In the genomic region with DNA sequence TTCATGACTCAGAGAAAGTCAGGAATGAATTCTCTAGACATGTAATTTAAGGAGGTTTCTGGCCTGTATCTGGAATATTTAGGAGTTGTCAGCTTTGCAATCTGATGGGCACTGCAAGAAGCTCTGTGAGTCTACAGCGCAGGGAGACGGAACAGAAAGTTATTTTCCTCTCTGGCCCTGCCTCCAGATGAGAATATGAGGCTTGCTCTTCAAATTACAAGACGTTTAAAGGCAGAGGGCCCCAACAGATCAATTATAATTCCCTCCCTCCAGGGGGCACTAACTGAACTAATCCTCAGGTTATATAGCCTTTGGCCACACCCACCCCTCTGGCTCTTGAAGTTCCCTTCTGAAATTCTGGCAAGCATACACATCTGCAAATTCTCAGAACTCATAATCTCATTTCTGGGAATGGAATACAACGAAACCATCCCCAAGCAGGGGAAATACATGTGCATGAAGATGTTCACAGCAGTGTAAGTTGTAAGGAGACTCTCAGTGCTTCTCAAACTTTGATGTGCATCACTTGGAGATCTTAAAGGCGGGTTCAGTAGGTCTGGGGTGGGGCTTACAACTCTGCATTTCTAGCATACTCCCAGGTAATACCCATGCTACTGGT, we compare ENCODE assay signal across 8 cellular contexts.
A peak's percentile ranks its signal among the peaks of the same experiment; 100 is the strongest.
DNase-seq lines count a peak whose midpoint lies in the region; ATAC-seq, FAIRE-seq and TF ChIP-seq lines count a peak whose summit lies in the region.

No MANE protein-coding gene starts in this region.

- H3K4me2 ChIP-seq in astrocyte (ENCODE audit: low read length) (no peak overlapping the region), HepG2 (ENCODE audit: low read depth, low read length) (no peak overlapping the region)

- CTCF ChIA-PET in HepG2 (lab: Yijun Ruan, JAX; ENCODE audit: low intra/inter-chr PET ratio, low total read pairs) = interaction anchor here (0.7 kb wide), 1 partner anchor 407 kb away, joined by 5 read pairs; no protein-coding TSS in a partner anchor

- POLR2A ChIA-PET in HepG2 (lab: Yijun Ruan, JAX) = no interaction called here

- no peaks in the 10 kb centered on the region for H3K27me3 ChIP-seq in astrocyte (ENCODE audit: insufficient read depth, low read length)
- H3K27me3 ChIP-seq in HepG2 (ENCODE audit: control insufficient read depth in 1 of 2, insufficient read depth in 2 of 2, low read length in 2 of 2) = peaks cover 0 to 18% of the 10 kb centered on the region in 2 experiments; a peak in 2 of 5 replicates

- H3K9me3 Mint-ChIP-seq in astrocyte (ENCODE audit: unreplicated experiment) = no peaks in the 10 kb centered on the region
- H3K9me3 Mint-ChIP-seq in stimulated activated naive CD8-positive, alpha-beta T cell treated with anti-CD3 and anti-CD28 coated beads, Interleukin-15, amount 100 ng/mL, for 72 hours = no peaks in the 10 kb centered on the region

- DNase-seq in CD1c-positive myeloid dendritic cell (ENCODE audit: extremely low spot score) (peak; percentile 80), GM19238 (ENCODE audit: insufficient read length, low spot score) (peak; percentile 19), SKM-1 treated with dmso at 0.1 percent for 144 hours (lab: John Stamatoyannopoulos, UW; ENCODE audit: unreplicated experiment) (peak; percentile 61), astrocyte (ENCODE audit: low read depth) (peak; percentile 72), HepG2 (ENCODE audit: low spot score) (peak; percentile 45), superior temporal gyrus (ENCODE audit: extremely low spot score) (no peak)
- peak; percentile 65 to 67 for DNase-seq in stimulated activated naive CD8-positive, alpha-beta T cell treated with anti-CD3 and anti-CD28 coated beads, Interleukin-15, amount 100 ng/mL, for 72 hours

- H3K27ac Mint-ChIP-seq in astrocyte (ENCODE audit: unreplicated experiment) = peak overlapping the region; percentile 92
- H3K27ac Mint-ChIP-seq in stimulated activated naive CD8-positive, alpha-beta T cell treated with anti-CD3 and anti-CD28 coated beads, Interleukin-15, amount 100 ng/mL, for 72 hours = no peak overlapping the region

- H3K9ac ChIP-seq in astrocyte (ENCODE audit: low read length) = no peak overlapping the region
- no peak overlapping the region for H3K9ac ChIP-seq in HepG2 (ENCODE audit: insufficient read depth, low read depth, low read length)

- H3K27ac ChIP-seq in astrocyte (ENCODE audit: low read depth, low read length) (no peak overlapping the region), HepG2 (ENCODE audit: extremely low read length, insufficient read depth, low read length) (no peak overlapping the region)

- in situ Hi-C loops in HepG2 (cut with HindIII; ENCODE audit: extremely low pct_ligation_motif_present, low pct_unique_long_range_greater_than_20kb) = no loop called here

- TF ChIP-seq CTCF in astrocyte (IDR thresholded peaks at IDR 0.05; ENCODE audit: insufficient read depth, low read depth, low read length) (peak; percentile 32), HepG2 (CRISPR knock-in tag; IDR thresholded peaks at IDR 0.05) (peak; percentile 26; the same call in 1 of the 2 replicates)

- H3K36me3 ChIP-seq in astrocyte (ENCODE audit: insufficient read depth, low read length) (no peaks in the 10 kb centered on the region), HepG2 (replicated peaks in 1 of 2; ENCODE audit: control insufficient read depth in 1 of 2, insufficient read depth in 2 of 2, low read length in 2 of 2) (no peaks in the 10 kb centered on the region)

- H3K27me3 Mint-ChIP-seq in astrocyte (ENCODE audit: low read depth, unreplicated experiment) = no peaks in the 10 kb centered on the region
- H3K27me3 Mint-ChIP-seq in stimulated activated naive CD8-positive, alpha-beta T cell treated with anti-CD3 and anti-CD28 coated beads, Interleukin-15, amount 100 ng/mL, for 72 hours = no peaks in the 10 kb centered on the region

- BruUV-seq in HepG2 (replicated peaks; lab: Mats Ljungman, UMichigan) = no TSS peak

- no peaks in the 10 kb centered on the region for H3K79me2 ChIP-seq in astrocyte (ENCODE audit: insufficient read depth, low read length)
- H3K79me2 ChIP-seq in HepG2 (ENCODE audit: insufficient read depth, low read length) = no peaks in the 10 kb centered on the region

- H2AFZ ChIP-seq in astrocyte (ENCODE audit: low read depth, low read length) (no peak overlapping the region), HepG2 (ENCODE audit: low read length) (no peak overlapping the region)

- H3K4me1 ChIP-seq in astrocyte (ENCODE audit: insufficient read depth, low read length) (peaks cover 3% of the 10 kb centered on the region), HepG2 (ENCODE audit: insufficient read depth, low read length) (no peaks in the 10 kb centered on the region)

- H3K4me3 Mint-ChIP-seq in astrocyte (ENCODE audit: unreplicated experiment) = no peak overlapping the region
- no peak overlapping the region for H3K4me3 Mint-ChIP-seq in stimulated activated naive CD8-positive, alpha-beta T cell treated with anti-CD3 and anti-CD28 coated beads, Interleukin-15, amount 100 ng/mL, for 72 hours

- ATAC-seq in HG03378 (IDR thresholded peaks at IDR 0.05; ENCODE audit: unreplicated experiment) = peak; percentile 84
- ATAC-seq in HepG2 = peak; percentile 82
- ATAC-seq in stimulated activated naive CD8-positive, alpha-beta T cell treated with anti-CD3 and anti-CD28 coated beads, Interleukin-15, amount 100 ng/mL, for 72 hours = peak; percentile 95

- FAIRE-seq in astrocyte (lab: Jason Lieb, UNC) = peak; percentile 13
- FAIRE-seq in HepG2 (lab: Jason Lieb, UNC) = no peak

- no peaks in the 10 kb centered on the region for H4K20me1 ChIP-seq in astrocyte (ENCODE audit: insufficient read depth, low read length)
- H4K20me1 ChIP-seq in HepG2 (ENCODE audit: insufficient read depth, low read length) = no peaks in the 10 kb centered on the region

- H3K4me3 ChIP-seq in astrocyte (ENCODE audit: insufficient read depth, low read depth, low read length) (no peak overlapping the region), HepG2 (replicated peaks in 1 of 3; ENCODE audit: insufficient read depth in 1 of 3, low read depth in 2 of 3, low read length in 3 of 3) (no peak overlapping the region)

- no peaks in the 10 kb centered on the region for H3K9me3 ChIP-seq in astrocyte (ENCODE audit: insufficient read depth, low read depth, low read length)
- no peaks in the 10 kb centered on the region for H3K9me3 ChIP-seq in HepG2 (ENCODE audit: low read length)

- WGBS in HepG2 (ENCODE audit: low lambda C conversion rate) = 4% methylated on average over 5 of the region's 5 CpGs

- TF ChIP-seq POLR2A in HepG2 (IDR thresholded peaks at IDR 0.05; ENCODE audit: insufficient read depth in 1 of 2, low read depth in 2 of 2, low read length in 2 of 2) = no peak

- H3K4me1 Mint-ChIP-seq in astrocyte (ENCODE audit: low read depth, unreplicated experiment) = peaks cover 74% of the 10 kb centered on the region
- peaks cover 17% of the 10 kb centered on the region for H3K4me1 Mint-ChIP-seq in stimulated activated naive CD8-positive, alpha-beta T cell treated with anti-CD3 and anti-CD28 coated beads, Interleukin-15, amount 100 ng/mL, for 72 hours

- no peaks in the 10 kb centered on the region for H3K36me3 Mint-ChIP-seq in astrocyte (ENCODE audit: low read depth, unreplicated experiment)

- no peak for TF ChIP-seq EP300 in HepG2 (IDR thresholded peaks at IDR 0.05; ENCODE audit: low read depth in 2 of 2, low read length in 2 of 2)
- no peak for TF ChIP-seq EP300 in HepG2 (CRISPR knock-in tag; IDR thresholded peaks at IDR 0.05; ENCODE audit: borderline replicate concordance)

- intact Hi-C loops in HepG2 (cut with micrococcal nuclease; ENCODE audit: unreplicated experiment) = loop anchor here (1.0 kb wide), 1 partner anchor 408 kb away; no protein-coding TSS in a partner anchor

- no peak for TF ChIP-seq RAD21 in HepG2 (CRISPR knock-in tag; IDR thresholded peaks at IDR 0.05)

TF ChIP-seq in HepG2, 621 proteins besides CTCF, POLR2A, EP300 and RAD21:
- TF ChIP-seq STAG1 (CRISPR knock-in tag; IDR thresholded peaks at IDR 0.05) = peak; percentile 23; the same call in 1 of the 2 replicates
- TF ChIP-seq SNAI1 (CRISPR knock-in tag; IDR thresholded peaks at IDR 0.05; ENCODE audit: borderline replicate concordance) = no peak
